In genomic region chr13:36030670-36031331, GRCh38 we compare ENCODE assay signal across 1 cellular context.
TF ChIP-seq lines count a peak whose summit lies in the region.

No MANE protein-coding gene starts in this region.

TF ChIP-seq in WTC11, 78 proteins besides CTCF, POLR2A, EP300 and RAD21 (continued from another document):
- TF ChIP-seq E2F1 (CRISPR knock-in tag; IDR thresholded peaks at IDR 0.05) (no peak), ETV6 (CRISPR knock-in tag; IDR thresholded peaks at IDR 0.05) (no peak), JAZF1 (CRISPR knock-in tag; IDR thresholded peaks at IDR 0.05) (no peak), ZBTB21 (CRISPR knock-in tag; IDR thresholded peaks at IDR 0.05; ENCODE audit: borderline replicate concordance) (no peak), TP53 (CRISPR knock-in tag; IDR thresholded peaks at IDR 0.05) (no peak), GRHL2 (CRISPR knock-in tag; IDR thresholded peaks at IDR 0.05; ENCODE audit: insufficient replicate concordance, severe bottlenecking) (no peak), NFE2L1 (CRISPR knock-in tag; IDR thresholded peaks at IDR 0.05) (no peak), RELA (CRISPR knock-in tag; IDR thresholded peaks at IDR 0.05; ENCODE audit: borderline replicate concordance) (no peak), TCF7 (CRISPR knock-in tag; IDR thresholded peaks at IDR 0.05; ENCODE audit: low read depth) (no peak), SOX15 (CRISPR knock-in tag; IDR thresholded peaks at IDR 0.05) (no peak)
